In the genomic region with DNA sequence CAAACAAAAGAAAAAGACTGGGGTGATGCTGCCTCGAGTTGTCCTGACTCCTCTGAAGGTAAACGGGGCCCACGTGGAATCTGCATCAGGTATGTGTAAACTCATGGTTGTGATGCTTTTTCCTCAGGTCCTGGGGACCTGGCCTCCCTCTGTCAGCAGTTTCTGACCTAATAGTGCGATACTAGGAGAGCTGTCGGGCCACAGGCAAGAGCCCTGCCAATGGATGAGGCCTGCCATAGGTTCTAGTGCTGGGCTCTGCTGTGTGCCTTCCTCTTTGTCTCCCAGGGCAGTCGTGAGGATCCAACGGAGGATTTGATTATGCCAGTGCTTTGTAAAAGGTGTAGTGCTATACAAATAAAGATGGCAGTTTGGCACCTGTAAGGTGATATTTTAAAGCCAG, we compare ENCODE assay signal across 14 cellular contexts.
"Had no signal": no experiment of that assay in that cellular context is flagged by ENCODE, and none has a peak within 500 bp of the region (broad histone marks: within the 10 kb centered on the region; RNA-seq: fewer than 3 reads in every experiment).

No MANE protein-coding gene starts in this region.

- H3K4me1 Mint-ChIP-seq: activated naive CD4-positive, alpha-beta T cell treated with anti-CD3 and anti-CD28 coated beads, Interleukin-2, amount 10 ng/mL, durations not matched to agents 7 days and 5 days had no signal

- H3K9me3 Mint-ChIP-seq: activated naive CD4-positive, alpha-beta T cell treated with anti-CD3 and anti-CD28 coated beads, Interleukin-2, amount 10 ng/mL, durations not matched to agents 7 days and 5 days; stimulated activated naive CD8-positive, alpha-beta T cell treated with anti-CD3 and anti-CD28 coated beads, Interleukin-15, Interleukin-2, amounts not matched to agents 100 ng/mL and 50 ng/mL, for 24 hours had no signal

- H3K27ac Mint-ChIP-seq: activated naive CD4-positive, alpha-beta T cell treated with anti-CD3 and anti-CD28 coated beads, Interleukin-2, amount 10 ng/mL, durations not matched to agents 7 days and 5 days; stimulated activated naive CD8-positive, alpha-beta T cell treated with anti-CD3 and anti-CD28 coated beads, Interleukin-15, Interleukin-2, amounts not matched to agents 100 ng/mL and 50 ng/mL, for 24 hours had no signal

- H3K27me3 Mint-ChIP-seq: activated naive CD4-positive, alpha-beta T cell treated with anti-CD3 and anti-CD28 coated beads, Interleukin-2, amount 10 ng/mL, durations not matched to agents 7 days and 5 days; stimulated activated naive CD8-positive, alpha-beta T cell treated with anti-CD3 and anti-CD28 coated beads, Interleukin-15, Interleukin-2, amounts not matched to agents 100 ng/mL and 50 ng/mL, for 24 hours had no signal

- H3K4me3 Mint-ChIP-seq: activated naive CD4-positive, alpha-beta T cell treated with anti-CD3 and anti-CD28 coated beads, Interleukin-2, amount 10 ng/mL, durations not matched to agents 7 days and 5 days; stimulated activated naive CD8-positive, alpha-beta T cell treated with anti-CD3 and anti-CD28 coated beads, Interleukin-15, Interleukin-2, amounts not matched to agents 100 ng/mL and 50 ng/mL, for 24 hours had no signal

- DNase-seq: activated naive CD4-positive, alpha-beta T cell treated with anti-CD3 and anti-CD28 coated beads, Interleukin-2, amount 10 ng/mL, durations not matched to agents 7 days and 5 days; adrenal gland; cerebellar nuclear complex; effector CD4-positive, alpha-beta T cell; heart left ventricle; kidney; stimulated activated CD4-positive, alpha-beta T cell treated with anti-CD3 and anti-CD28 coated beads, Interleukin-2, amount 100 ng/mL, for 24 hours; T1000; uterus had no signal

- ATAC-seq: activated CD4-positive, CD25-positive, alpha-beta regulatory T cell treated with anti-CD3 and anti-CD28 coated beads, Interleukin-2, amount 50 U/mL, for 24 hours; esophagus mucosa; gastroesophageal sphincter; heart left ventricle; left lobe of liver had no signal
